Comparison of ENCODE assay signal across 8 cellular contexts in the genomic region with DNA sequence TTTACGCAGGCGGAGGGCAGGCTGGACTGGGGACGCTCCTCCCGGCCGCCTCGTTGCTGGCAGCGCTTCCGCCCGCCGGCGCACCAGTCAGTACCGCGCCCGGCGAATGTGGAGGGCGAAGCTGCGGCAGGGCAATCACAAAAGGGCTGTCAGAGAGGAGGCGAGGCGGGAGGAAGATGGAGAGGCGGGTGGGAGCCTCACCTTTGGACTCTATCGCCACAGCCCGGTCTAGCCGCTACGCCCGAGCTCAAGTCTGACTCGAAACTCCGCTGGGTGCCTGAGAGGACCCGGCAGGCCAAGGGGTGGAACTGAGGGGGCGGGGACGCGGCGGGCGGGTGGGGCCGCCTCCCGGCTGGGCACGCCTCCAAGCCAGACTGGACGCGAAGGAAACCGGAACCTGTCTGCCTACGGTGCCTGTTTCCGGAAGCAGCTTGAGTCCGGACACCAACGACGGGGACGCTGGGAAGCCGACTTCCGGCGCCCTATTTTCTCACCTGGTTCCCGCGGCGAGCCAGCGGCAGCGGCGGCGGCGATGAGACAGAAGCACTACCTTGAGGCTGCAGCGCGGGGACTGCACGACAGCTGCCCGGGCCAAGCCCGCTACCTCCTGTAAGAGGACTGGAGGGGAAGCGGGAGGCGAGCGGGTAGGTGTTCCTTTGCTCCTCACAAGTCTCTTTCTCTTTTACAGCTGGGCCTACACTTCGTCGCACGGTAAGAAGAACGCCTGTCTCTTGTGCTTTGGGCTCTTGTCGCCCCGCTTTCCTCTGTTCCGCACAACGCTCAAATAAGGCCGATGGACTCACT.
DNase-seq lines count a peak whose midpoint lies in the region; ATAC-seq and TF ChIP-seq lines count a peak whose summit lies in the region.

A gene (plus strand): TSS at position 483 of the 804 bp plus-strand sequence.

- peak within 1 kb of the TSS; percentile 66 for H3K27ac ChIP-seq in OCI-LY3 (ENCODE audit: low read length)

- peaks cover 25% of the 10 kb centered on the region for H3K36me3 ChIP-seq in OCI-LY3 (replicated peaks; ENCODE audit: low read depth, low read length)

- no peaks in the 10 kb centered on the region for H3K27me3 ChIP-seq in OCI-LY3 (ENCODE audit: low read depth, low read length)

- H3K79me2 ChIP-seq in OCI-LY3 (ENCODE audit: low read length): peaks cover 19% of the 10 kb centered on the region

- peak; percentile 82 for DNase-seq in DMS 273 treated with DMSO at 0.1 percent for 48 hours (lab: John Stamatoyannopoulos, UW)
- peak; percentile 70 for DNase-seq in HuH-7.5 (ENCODE audit: low spot score)
- DNase-seq in activated T-cell treated with anti-CD3 and anti-CD28 coated beads for 4 hours: peak; percentile 89
- DNase-seq in epithelial cell of proximal tubule (ENCODE audit: low read depth): peak; percentile 63
- DNase-seq in mucosa of gallbladder (ENCODE audit: low spot score): peak; percentile 96
- peak; percentile 89 for DNase-seq in stimulated activated CD8-positive, alpha-beta memory T cell treated with anti-CD3 and anti-CD28 coated beads, Interleukin-4, amount 100 ng/mL, for 24 hours (ENCODE audit: low read depth)

- H3K4me2 ChIP-seq in OCI-LY3 (ENCODE audit: low read length): peak within 1 kb of the TSS; percentile 95

- H3K9ac ChIP-seq in OCI-LY3 (ENCODE audit: low read length): peak within 1 kb of the TSS; percentile 82

- no peaks in the 10 kb centered on the region for H3K9me3 ChIP-seq in OCI-LY3 (ENCODE audit: insufficient read depth, low read length)

- no peak for TF ChIP-seq CTCF in OCI-LY3 (IDR thresholded peaks at IDR 0.05; ENCODE audit: low read depth, low read length)
- TF ChIP-seq CTCF in epithelial cell of proximal tubule (conservative IDR thresholded peaks at IDR 0.05; ENCODE audit: low read depth, low read length): no peak

- no peaks in the 10 kb centered on the region for H4K20me1 ChIP-seq in OCI-LY3 (ENCODE audit: insufficient read depth, low read length)

- peak; percentile 92 for ATAC-seq in GM21528 (IDR thresholded peaks at IDR 0.05; ENCODE audit: low FRiP score, unreplicated experiment)

- H3K4me1 ChIP-seq in OCI-LY3 (ENCODE audit: low read length): peaks cover 23% of the 10 kb centered on the region

- peak within 1 kb of the TSS; percentile 85 for H2AFZ ChIP-seq in OCI-LY3 (ENCODE audit: low read depth, low read length)

- peak within 1 kb of the TSS; percentile 92 for H3K4me3 ChIP-seq in OCI-LY3 (ENCODE audit: low read length)
- peak within 1 kb of the TSS; percentile 99 for H3K4me3 ChIP-seq in epithelial cell of proximal tubule (ENCODE audit: low read depth, low read length)

Comparison
In these comparisons a context has a peak if more than half of its experiments do, and no peak if none do; other contexts are left out.
1. Peak in every context shown above with its lines: DNase-seq, ATAC-seq, H3K4me3 ChIP-seq and H3K27ac ChIP-seq.